ENCODE assay signal across 16 cellular contexts in the genomic region with DNA sequence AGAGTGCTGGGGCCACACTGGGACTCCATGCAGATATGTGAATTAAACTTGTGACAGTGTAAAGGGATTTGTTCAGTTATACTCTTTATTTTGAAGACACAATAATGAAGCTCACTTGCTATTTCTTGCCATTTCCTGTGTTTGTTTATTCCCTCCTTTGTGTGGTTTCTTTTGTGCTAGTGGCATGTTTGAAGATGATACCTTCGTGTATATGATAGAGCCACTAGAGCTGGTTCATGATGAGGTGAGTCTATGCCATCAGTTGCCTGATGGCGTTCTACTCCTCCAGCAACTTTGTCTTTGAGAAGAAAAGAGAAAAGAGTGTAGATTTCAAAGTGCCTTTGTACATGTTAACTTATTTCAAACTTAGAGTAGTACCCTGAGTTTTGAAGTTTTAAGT.
DNase-seq lines count a peak whose midpoint lies in the region; ATAC-seq and TF ChIP-seq lines count a peak whose summit lies in the region.
"Had no signal": no experiment of that assay in that cellular context is flagged by ENCODE, and none has a peak within 500 bp of the region (broad histone marks: within the 10 kb centered on the region; RNA-seq: fewer than 3 reads in every experiment).

No MANE protein-coding gene starts in this region.

- CTCF ChIA-PET in activated CD4-positive, alpha-beta T cell treated with anti-CD3 and anti-CD28 coated beads, Interleukin-2, amount 10 ng/mL, durations not matched to agents 7 days and 5 days (lab: Charles Lee): interaction anchor here (0.9 kb wide), 1 partner anchor 22 kb away, joined by 3 read pairs; no protein-coding TSS in a partner anchor

- H3K27me3 ChIP-seq in KMS-11 (ENCODE audit: insufficient read depth, low read depth): no peaks in the 10 kb centered on the region
- H3K27me3 ChIP-seq: BLaER1 had no signal

- H3K79me2 ChIP-seq in KMS-11 (ENCODE audit: insufficient read depth, low read depth): no peaks in the 10 kb centered on the region

- H3K27ac ChIP-seq in KMS-11: no peak overlapping the region
- H3K27ac ChIP-seq: BLaER1, GM23248 had no signal

- peaks cover 18% of the 10 kb centered on the region for H3K4me1 Mint-ChIP-seq in activated CD4-positive, alpha-beta T cell treated with anti-CD3 and anti-CD28 coated beads, Interleukin-2, amount 10 ng/mL, durations not matched to agents 7 days and 5 days

- H3K4me3 Mint-ChIP-seq in activated CD4-positive, alpha-beta T cell treated with anti-CD3 and anti-CD28 coated beads, Interleukin-2, amount 10 ng/mL, durations not matched to agents 7 days and 5 days: no peak overlapping the region

- POLR2A ChIA-PET in activated CD4-positive, alpha-beta T cell treated with anti-CD3 and anti-CD28 coated beads, Interleukin-2, amount 10 ng/mL, durations not matched to agents 7 days and 5 days (lab: Charles Lee): no interaction called here

- peak overlapping the region; percentile 22 for H3K27ac Mint-ChIP-seq in activated CD4-positive, alpha-beta T cell treated with anti-CD3 and anti-CD28 coated beads, Interleukin-2, amount 10 ng/mL, durations not matched to agents 7 days and 5 days

- H3K4me1 ChIP-seq in KMS-11 (ENCODE audit: low read depth, poor library complexity, severe bottlenecking): peaks cover 14% of the 10 kb centered on the region
- H3K4me1 ChIP-seq: BLaER1 had no signal

- ATAC-seq in GM18867 (IDR thresholded peaks at IDR 0.05; ENCODE audit: unreplicated experiment) (no peak), HG03095 (IDR thresholded peaks at IDR 0.05; ENCODE audit: unreplicated experiment) (no peak)
- ATAC-seq: HCT116 had no signal

- H3K36me3 ChIP-seq in KMS-11 (ENCODE audit: insufficient read depth): no peaks in the 10 kb centered on the region
- H3K36me3 ChIP-seq: BLaER1 had no signal

- peak overlapping the region; percentile 22; the same call in 1 of the 2 replicates for H3K4me2 ChIP-seq in KMS-11
- H3K4me2 ChIP-seq: BLaER1 had no signal

- H4K20me1 ChIP-seq in KMS-11 (ENCODE audit: insufficient read depth): no peaks in the 10 kb centered on the region
- H4K20me1 ChIP-seq: BLaER1 had no signal

- no peak overlapping the region for H2AFZ ChIP-seq in KMS-11 (ENCODE audit: low read depth)
- H2AFZ ChIP-seq: GM23248 had no signal

- no peak for TF ChIP-seq CTCF in KMS-11 (conservative IDR thresholded peaks at IDR 0.05; ENCODE audit: low read depth, low read length)

- DNase-seq in activated CD4-positive, alpha-beta T cell treated with anti-CD3 and anti-CD28 coated beads, Interleukin-2, amount 10 ng/mL, durations not matched to agents 7 days and 5 days: no peak
- no peak for DNase-seq in activated CD4-positive, alpha-beta T cell treated with anti-CD3 and anti-CD28 coated beads for 1 hour
- peak; percentile 21 for DNase-seq in central memory CD4-positive, alpha-beta T cell
- DNase-seq in activated gamma-delta T cell (lab: John Stamatoyannopoulos, UW): no peak
- DNase-seq: 8988T, AML-193, DMS79, GDM1, GM23248, IMR-90, KG1 had no signal

- no peaks in the 10 kb centered on the region for H3K36me3 Mint-ChIP-seq in activated CD4-positive, alpha-beta T cell treated with anti-CD3 and anti-CD28 coated beads, Interleukin-2, amount 10 ng/mL, durations not matched to agents 7 days and 5 days (ENCODE audit: low read depth)

- peaks cover 8% of the 10 kb centered on the region for H3K27me3 Mint-ChIP-seq in activated CD4-positive, alpha-beta T cell treated with anti-CD3 and anti-CD28 coated beads, Interleukin-2, amount 10 ng/mL, durations not matched to agents 7 days and 5 days

- H3K9me3 Mint-ChIP-seq in activated CD4-positive, alpha-beta T cell treated with anti-CD3 and anti-CD28 coated beads, Interleukin-2, amount 10 ng/mL, durations not matched to agents 7 days and 5 days: peaks cover 5% of the 10 kb centered on the region

- no peak overlapping the region for H3K4me3 ChIP-seq in KMS-11 (IDR thresholded peaks at IDR 0.05; ENCODE audit: insufficient read depth, low read depth, low read length)
- H3K4me3 ChIP-seq: BLaER1, GM23248 had no signal

- no peak overlapping the region for H3K9ac ChIP-seq in KMS-11
- H3K9ac ChIP-seq: BLaER1, GM23248 had no signal
